1 cellular context compared by ENCODE assay signal in the genomic region with DNA sequence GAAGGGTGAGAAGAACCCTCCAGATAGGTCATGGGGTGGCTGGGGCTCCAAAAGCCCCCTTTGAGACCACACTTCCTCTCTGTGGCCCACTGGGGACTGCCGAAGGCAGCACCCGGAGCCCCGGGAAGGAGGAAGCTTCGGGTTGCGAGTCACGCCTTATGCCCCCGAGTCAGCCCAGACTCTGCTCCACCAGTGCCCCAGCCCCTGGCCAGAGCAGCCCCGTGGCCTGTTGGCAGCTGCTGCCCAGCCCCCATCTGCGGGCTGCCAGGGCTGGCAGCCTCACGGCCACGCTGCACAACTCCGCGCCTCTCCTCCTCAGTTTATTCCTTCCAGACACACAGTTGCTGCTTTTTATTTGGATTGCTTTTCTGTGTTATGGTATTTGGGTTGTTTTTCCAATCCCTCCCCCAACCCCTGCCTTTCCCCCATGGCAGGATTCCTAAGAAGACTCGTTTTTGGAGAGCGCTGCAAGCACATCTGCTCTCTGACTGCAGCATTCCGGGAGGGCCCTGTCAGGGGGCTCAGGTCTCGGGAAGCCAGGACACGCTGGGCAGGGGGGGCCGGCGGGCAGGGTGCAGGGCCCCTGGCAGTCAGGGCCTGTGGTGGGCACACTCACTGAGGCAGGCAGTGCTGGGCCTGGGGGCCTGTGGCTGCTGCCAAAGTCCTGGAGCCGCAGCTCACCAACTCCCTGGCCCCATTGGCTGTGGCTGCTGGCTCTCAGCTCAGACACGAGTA.
TF ChIP-seq lines count a peak whose summit lies in the region.

No MANE protein-coding gene starts in this region.

TF ChIP-seq in GM23338, 12 proteins besides CTCF, POLR2A, EP300 and RAD21 (continued from another document):
- TF ChIP-seq, protein P1, sequence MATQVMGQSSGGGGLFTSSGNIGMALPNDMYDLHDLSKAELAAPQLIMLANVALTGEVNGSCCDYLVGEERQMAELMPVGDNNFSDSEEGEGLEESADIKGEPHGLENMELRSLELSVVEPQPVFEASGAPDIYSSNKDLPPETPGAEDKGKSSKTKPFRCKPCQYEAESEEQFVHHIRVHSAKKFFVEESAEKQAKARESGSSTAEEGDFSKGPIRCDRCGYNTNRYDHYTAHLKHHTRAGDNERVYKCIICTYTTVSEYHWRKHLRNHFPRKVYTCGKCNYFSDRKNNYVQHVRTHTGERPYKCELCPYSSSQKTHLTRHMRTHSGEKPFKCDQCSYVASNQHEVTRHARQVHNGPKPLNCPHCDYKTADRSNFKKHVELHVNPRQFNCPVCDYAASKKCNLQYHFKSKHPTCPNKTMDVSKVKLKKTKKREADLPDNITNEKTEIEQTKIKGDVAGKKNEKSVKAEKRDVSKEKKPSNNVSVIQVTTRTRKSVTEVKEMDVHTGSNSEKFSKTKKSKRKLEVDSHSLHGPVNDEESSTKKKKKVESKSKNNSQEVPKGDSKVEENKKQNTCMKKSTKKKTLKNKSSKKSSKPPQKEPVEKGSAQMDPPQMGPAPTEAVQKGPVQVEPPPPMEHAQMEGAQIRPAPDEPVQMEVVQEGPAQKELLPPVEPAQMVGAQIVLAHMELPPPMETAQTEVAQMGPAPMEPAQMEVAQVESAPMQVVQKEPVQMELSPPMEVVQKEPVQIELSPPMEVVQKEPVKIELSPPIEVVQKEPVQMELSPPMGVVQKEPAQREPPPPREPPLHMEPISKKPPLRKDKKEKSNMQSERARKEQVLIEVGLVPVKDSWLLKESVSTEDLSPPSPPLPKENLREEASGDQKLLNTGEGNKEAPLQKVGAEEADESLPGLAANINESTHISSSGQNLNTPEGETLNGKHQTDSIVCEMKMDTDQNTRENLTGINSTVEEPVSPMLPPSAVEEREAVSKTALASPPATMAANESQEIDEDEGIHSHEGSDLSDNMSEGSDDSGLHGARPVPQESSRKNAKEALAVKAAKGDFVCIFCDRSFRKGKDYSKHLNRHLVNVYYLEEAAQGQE (IDR thresholded peaks at IDR 0.05; ENCODE audit: unreplicated experiment): no peak
- TF ChIP-seq STAT1 (IDR thresholded peaks at IDR 0.05; ENCODE audit: unreplicated experiment): no peak
- TF ChIP-seq, protein P2, sequence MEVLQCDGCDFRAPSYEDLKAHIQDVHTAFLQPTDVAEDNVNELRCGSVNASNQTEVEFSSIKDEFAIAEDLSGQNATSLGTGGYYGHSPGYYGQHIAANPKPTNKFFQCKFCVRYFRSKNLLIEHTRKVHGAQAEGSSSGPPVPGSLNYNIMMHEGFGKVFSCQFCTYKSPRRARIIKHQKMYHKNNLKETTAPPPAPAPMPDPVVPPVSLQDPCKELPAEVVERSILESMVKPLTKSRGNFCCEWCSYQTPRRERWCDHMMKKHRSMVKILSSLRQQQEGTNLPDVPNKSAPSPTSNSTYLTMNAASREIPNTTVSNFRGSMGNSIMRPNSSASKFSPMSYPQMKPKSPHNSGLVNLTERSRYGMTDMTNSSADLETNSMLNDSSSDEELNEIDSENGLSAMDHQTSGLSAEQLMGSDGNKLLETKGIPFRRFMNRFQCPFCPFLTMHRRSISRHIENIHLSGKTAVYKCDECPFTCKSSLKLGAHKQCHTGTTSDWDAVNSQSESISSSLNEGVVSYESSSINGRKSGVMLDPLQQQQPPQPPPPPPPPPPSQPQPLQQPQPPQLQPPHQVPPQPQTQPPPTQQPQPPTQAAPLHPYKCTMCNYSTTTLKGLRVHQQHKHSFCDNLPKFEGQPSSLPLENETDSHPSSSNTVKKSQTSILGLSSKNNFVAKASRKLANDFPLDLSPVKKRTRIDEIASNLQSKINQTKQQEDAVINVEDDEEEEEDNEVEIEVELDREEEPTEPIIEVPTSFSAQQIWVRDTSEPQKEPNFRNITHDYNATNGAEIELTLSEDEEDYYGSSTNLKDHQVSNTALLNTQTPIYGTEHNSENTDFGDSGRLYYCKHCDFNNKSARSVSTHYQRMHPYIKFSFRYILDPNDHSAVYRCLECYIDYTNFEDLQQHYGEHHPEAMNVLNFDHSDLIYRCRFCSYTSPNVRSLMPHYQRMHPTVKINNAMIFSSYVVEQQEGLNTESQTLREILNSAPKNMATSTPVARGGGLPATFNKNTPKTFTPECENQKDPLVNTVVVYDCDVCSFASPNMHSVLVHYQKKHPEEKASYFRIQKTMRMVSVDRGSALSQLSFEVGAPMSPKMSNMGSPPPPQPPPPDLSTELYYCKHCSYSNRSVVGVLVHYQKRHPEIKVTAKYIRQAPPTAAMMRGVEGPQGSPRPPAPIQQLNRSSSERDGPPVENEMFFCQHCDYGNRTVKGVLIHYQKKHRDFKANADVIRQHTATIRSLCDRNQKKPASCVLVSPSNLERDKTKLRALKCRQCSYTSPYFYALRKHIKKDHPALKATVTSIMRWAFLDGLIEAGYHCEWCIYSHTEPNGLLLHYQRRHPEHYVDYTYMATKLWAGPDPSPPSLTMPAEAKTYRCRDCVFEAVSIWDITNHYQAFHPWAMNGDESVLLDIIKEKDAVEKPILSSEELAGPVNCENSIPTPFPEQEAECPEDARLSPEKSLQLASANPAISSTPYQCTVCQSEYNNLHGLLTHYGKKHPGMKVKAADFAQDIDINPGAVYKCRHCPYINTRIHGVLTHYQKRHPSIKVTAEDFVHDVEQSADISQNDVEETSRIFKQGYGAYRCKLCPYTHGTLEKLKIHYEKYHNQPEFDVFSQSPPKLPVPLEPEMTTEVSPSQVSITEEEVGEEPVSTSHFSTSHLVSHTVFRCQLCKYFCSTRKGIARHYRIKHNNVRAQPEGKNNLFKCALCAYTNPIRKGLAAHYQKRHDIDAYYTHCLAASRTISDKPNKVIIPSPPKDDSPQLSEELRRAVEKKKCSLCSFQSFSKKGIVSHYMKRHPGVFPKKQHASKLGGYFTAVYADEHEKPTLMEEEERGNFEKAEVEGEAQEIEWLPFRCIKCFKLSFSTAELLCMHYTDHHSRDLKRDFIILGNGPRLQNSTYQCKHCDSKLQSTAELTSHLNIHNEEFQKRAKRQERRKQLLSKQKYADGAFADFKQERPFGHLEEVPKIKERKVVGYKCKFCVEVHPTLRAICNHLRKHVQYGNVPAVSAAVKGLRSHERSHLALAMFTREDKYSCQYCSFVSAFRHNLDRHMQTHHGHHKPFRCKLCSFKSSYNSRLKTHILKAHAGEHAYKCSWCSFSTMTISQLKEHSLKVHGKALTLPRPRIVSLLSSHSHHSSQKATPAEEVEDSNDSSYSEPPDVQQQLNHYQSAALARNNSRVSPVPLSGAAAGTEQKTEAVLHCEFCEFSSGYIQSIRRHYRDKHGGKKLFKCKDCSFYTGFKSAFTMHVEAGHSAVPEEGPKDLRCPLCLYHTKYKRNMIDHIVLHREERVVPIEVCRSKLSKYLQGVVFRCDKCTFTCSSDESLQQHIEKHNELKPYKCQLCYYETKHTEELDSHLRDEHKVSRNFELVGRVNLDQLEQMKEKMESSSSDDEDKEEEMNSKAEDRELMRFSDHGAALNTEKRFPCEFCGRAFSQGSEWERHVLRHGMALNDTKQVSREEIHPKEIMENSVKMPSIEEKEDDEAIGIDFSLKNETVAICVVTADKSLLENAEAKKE (CRISPR knock-in tag; IDR thresholded peaks at IDR 0.05): no peak
- no peak for TF ChIP-seq ZNF331 (CRISPR knock-in tag; IDR thresholded peaks at IDR 0.05; ENCODE audit: low read depth)
- TF ChIP-seq ZNF114 (CRISPR knock-in tag; IDR thresholded peaks at IDR 0.05): no peak
- TF ChIP-seq, protein P3, sequence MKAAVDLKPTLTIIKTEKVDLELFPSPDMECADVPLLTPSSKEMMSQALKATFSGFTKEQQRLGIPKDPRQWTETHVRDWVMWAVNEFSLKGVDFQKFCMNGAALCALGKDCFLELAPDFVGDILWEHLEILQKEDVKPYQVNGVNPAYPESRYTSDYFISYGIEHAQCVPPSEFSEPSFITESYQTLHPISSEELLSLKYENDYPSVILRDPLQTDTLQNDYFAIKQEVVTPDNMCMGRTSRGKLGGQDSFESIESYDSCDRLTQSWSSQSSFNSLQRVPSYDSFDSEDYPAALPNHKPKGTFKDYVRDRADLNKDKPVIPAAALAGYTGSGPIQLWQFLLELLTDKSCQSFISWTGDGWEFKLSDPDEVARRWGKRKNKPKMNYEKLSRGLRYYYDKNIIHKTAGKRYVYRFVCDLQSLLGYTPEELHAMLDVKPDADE (IDR thresholded peaks at IDR 0.05): no peak
- no peak for TF ChIP-seq JUNB (IDR thresholded peaks at IDR 0.05; ENCODE audit: unreplicated experiment)
- no peak for TF ChIP-seq EZH2phosphoT487 (IDR thresholded peaks at IDR 0.05; ENCODE audit: unreplicated experiment)
- TF ChIP-seq EZH2 (IDR thresholded peaks at IDR 0.05; ENCODE audit: low read depth, unreplicated experiment): no peak
